21 cellular contexts compared by ENCODE assay signal in the genomic region with DNA sequence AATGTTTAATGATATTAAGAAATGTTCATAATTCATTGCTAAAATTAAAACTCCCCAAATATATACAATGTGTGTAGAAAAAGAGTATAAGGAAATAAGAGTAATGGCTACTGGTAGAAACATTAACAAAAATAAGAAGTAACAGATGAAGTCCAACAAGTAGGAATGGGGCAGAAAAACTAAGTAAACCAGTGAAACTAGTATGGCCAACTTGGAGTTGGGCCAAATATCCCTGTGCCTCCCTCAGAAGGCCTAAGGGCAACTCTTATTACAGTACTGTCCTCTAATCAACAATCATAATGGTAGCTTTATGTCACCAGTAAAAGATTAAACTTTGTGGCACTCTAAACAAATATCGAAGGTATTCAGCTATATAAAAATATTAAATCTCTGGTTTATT.
A peak's percentile ranks its signal among the peaks of the same experiment; 100 is the strongest.
DNase-seq lines count a peak whose midpoint lies in the region; ATAC-seq, FAIRE-seq and TF ChIP-seq lines count a peak whose summit lies in the region.
"Had no signal": no experiment of that assay in that cellular context is flagged by ENCODE, and none has a peak within 500 bp of the region (broad histone marks: within the 10 kb centered on the region; RNA-seq: fewer than 3 reads in every experiment).

No MANE protein-coding gene starts in this region.

- H3K27me3 ChIP-seq in hepatocyte, result no peaks in the 10 kb centered on the region
- H3K27me3 ChIP-seq: esophagus muscularis mucosa, neutrophil, right lobe of liver had no signal

- no peaks in the 10 kb centered on the region for H3K9me2 ChIP-seq in hepatocyte (replicated peaks; ENCODE audit: insufficient read depth)

- H3K4me1 ChIP-seq in hepatocyte (ENCODE audit: insufficient read depth), result no peaks in the 10 kb centered on the region
- H3K4me1 ChIP-seq: right lobe of liver had no signal

- intact Hi-C loops in natural killer cell (cut with micrococcal nuclease), result no loop called here

- H3K9me3 Mint-ChIP-seq in natural killer cell, result peaks cover 0 to 3% of the 10 kb centered on the region in 2 donors
- H3K9me3 Mint-ChIP-seq in stimulated activated naive CD8-positive, alpha-beta T cell treated with anti-CD3 and anti-CD28 coated beads, Interleukin-15, amount 100 ng/mL, for 72 hours, result peaks cover 4 to 7% of the 10 kb centered on the region in 2 donors
- H3K9me3 Mint-ChIP-seq in activated T-cell treated with anti-CD3 and anti-CD28 coated beads, Interleukin-2, amount 50 U/mL, for 4 hours, result peaks cover 8% of the 10 kb centered on the region

- WGBS in hepatocyte (ENCODE audit: low lambda C conversion rate, missing lambda C conversion rate), result 73% methylated on average over 1 of the region's 1 CpG

- H3K36me3 Mint-ChIP-seq in natural killer cell, result no peaks in the 10 kb centered on the region
- H3K36me3 Mint-ChIP-seq in activated T-cell treated with anti-CD3 and anti-CD28 coated beads, Interleukin-2, amount 50 U/mL, for 4 hours (ENCODE audit: insufficient read depth), result peaks cover 15% of the 10 kb centered on the region

- TF ChIP-seq CTCF in RWPE1 (conservative IDR thresholded peaks at IDR 0.05; ENCODE audit: low read depth), result no peak
- TF ChIP-seq CTCF in hepatocyte (IDR thresholded peaks at IDR 0.05; ENCODE audit: poor library complexity), result no peak
- no peak for TF ChIP-seq CTCF in natural killer cell (IDR thresholded peaks at IDR 0.05)

- peaks cover 2% of the 10 kb centered on the region for H4K20me1 ChIP-seq in hepatocyte (ENCODE audit: insufficient read depth, poor library complexity, severe bottlenecking)

- H3K4me3 ChIP-seq in hepatocyte, result no peak overlapping the region
- H3K4me3 ChIP-seq: esophagus muscularis mucosa, right lobe of liver had no signal

- CTCF ChIA-PET in RWPE1 (lab: Yijun Ruan, JAX), result interaction anchor here (0.6 kb wide), 1 partner anchor 15 kb away, joined by 3 read pairs; no protein-coding TSS in a partner anchor

- H2AFZ ChIP-seq in hepatocyte, result no peak overlapping the region

- no peaks in the 10 kb centered on the region for H3K36me3 ChIP-seq in hepatocyte (replicated peaks; ENCODE audit: insufficient read depth, low read depth)
- H3K36me3 ChIP-seq: esophagus muscularis mucosa, neutrophil, right lobe of liver had no signal

- no peaks in the 10 kb centered on the region for H3K27me3 Mint-ChIP-seq in natural killer cell (ENCODE audit: low read depth in 2 of 2)
- no peaks in the 10 kb centered on the region for H3K27me3 Mint-ChIP-seq in stimulated activated naive CD8-positive, alpha-beta T cell treated with anti-CD3 and anti-CD28 coated beads, Interleukin-15, amount 100 ng/mL, for 72 hours
- no peaks in the 10 kb centered on the region for H3K27me3 Mint-ChIP-seq in activated T-cell treated with anti-CD3 and anti-CD28 coated beads, Interleukin-2, amount 50 U/mL, for 4 hours (ENCODE audit: low read depth)
- H3K27me3 Mint-ChIP-seq: activated CD4-positive, alpha-beta T cell treated with anti-CD3 and anti-CD28 coated beads for 36 hours; CD8-positive, alpha-beta memory T cell had no signal

- H3K79me2 ChIP-seq in hepatocyte, result peaks cover 18% of the 10 kb centered on the region

- H3K27ac ChIP-seq in RWPE1, result no peak overlapping the region
- H3K27ac ChIP-seq in hepatocyte, result no peak overlapping the region
- H3K27ac ChIP-seq: esophagus muscularis mucosa, neutrophil, right lobe of liver had no signal

- peaks cover 0 to 12% of the 10 kb centered on the region in 2 donors for H3K4me1 Mint-ChIP-seq in natural killer cell
- no peaks in the 10 kb centered on the region for H3K4me1 Mint-ChIP-seq in stimulated activated naive CD8-positive, alpha-beta T cell treated with anti-CD3 and anti-CD28 coated beads, Interleukin-15, amount 100 ng/mL, for 72 hours
- H3K4me1 Mint-ChIP-seq in activated T-cell treated with anti-CD3 and anti-CD28 coated beads, Interleukin-2, amount 50 U/mL, for 4 hours (ENCODE audit: low read depth), result peaks cover 11% of the 10 kb centered on the region

- no peak overlapping the region for H3K4me2 ChIP-seq in hepatocyte

- in situ Hi-C loops in G401 (cut with HindIII; ENCODE audit: low sequenced_read_pairs), result no loop called here

- DNase-seq in G401 (ENCODE audit: low spot score), result peak; percentile 23
- DNase-seq in RWPE1 (ENCODE audit: low spot score), result peak; percentile 39
- DNase-seq in hepatocyte (ENCODE audit: low spot score), result peak; percentile 14
- DNase-seq in natural killer cell, result no peak
- DNase-seq in stimulated activated naive CD8-positive, alpha-beta T cell treated with anti-CD3 and anti-CD28 coated beads, Interleukin-15, amount 100 ng/mL, for 72 hours, result no peak
- no peak for DNase-seq in activated T-cell treated with anti-CD3 and anti-CD28 coated beads, Interleukin-2, amount 50 U/mL, for 4 hours
- DNase-seq: activated CD4-positive, alpha-beta T cell treated with anti-CD3 and anti-CD28 coated beads for 36 hours; activated CD8-positive, alpha-beta memory T cell treated with anti-CD3 and anti-CD28 coated beads, Interleukin-2, amount 50 U/mL, for 48 hours; activated naive CD4-positive, alpha-beta T cell treated with anti-CD3 and anti-CD28 coated beads for 36 hours; CD8-positive, alpha-beta memory T cell; HCEC 1CT; kidney; NCI-H1092; NCI-H2227 treated with DMSO at 0.1 percent for 48 hours; right lobe of liver; SHP77 treated with DMSO at 0.1 percent for 48 hours; T1000 had no signal

- H3K27ac Mint-ChIP-seq in natural killer cell, result no peak overlapping the region
- no peak overlapping the region for H3K27ac Mint-ChIP-seq in stimulated activated naive CD8-positive, alpha-beta T cell treated with anti-CD3 and anti-CD28 coated beads, Interleukin-15, amount 100 ng/mL, for 72 hours
- H3K27ac Mint-ChIP-seq: activated CD4-positive, alpha-beta T cell treated with anti-CD3 and anti-CD28 coated beads for 36 hours; activated naive CD4-positive, alpha-beta T cell treated with anti-CD3 and anti-CD28 coated beads for 36 hours; CD8-positive, alpha-beta memory T cell had no signal

- no peak for ATAC-seq in natural killer cell
- ATAC-seq in stimulated activated naive CD8-positive, alpha-beta T cell treated with anti-CD3 and anti-CD28 coated beads, Interleukin-15, amount 100 ng/mL, for 72 hours, result no peak
- no peak for ATAC-seq in GM21447 (IDR thresholded peaks at IDR 0.05; ENCODE audit: unreplicated experiment)
- no peak for ATAC-seq in activated T-cell treated with anti-CD3 and anti-CD28 coated beads, Interleukin-2, amount 50 U/mL, for 4 hours
- ATAC-seq: activated CD4-positive, alpha-beta T cell treated with anti-CD3 and anti-CD28 coated beads for 36 hours; right lobe of liver had no signal

- H3K9me3 ChIP-seq in hepatocyte (ENCODE audit: low read depth), result no peaks in the 10 kb centered on the region
- H3K9me3 ChIP-seq: esophagus muscularis mucosa, neutrophil, right lobe of liver had no signal

- FAIRE-seq in A204.1 (lab: Jason Lieb, UNC), result peak; percentile 82

- H3K4me3 Mint-ChIP-seq in natural killer cell, result no peak overlapping the region
- H3K4me3 Mint-ChIP-seq in stimulated activated naive CD8-positive, alpha-beta T cell treated with anti-CD3 and anti-CD28 coated beads, Interleukin-15, amount 100 ng/mL, for 72 hours, result no peak overlapping the region
- no peak overlapping the region for H3K4me3 Mint-ChIP-seq in activated T-cell treated with anti-CD3 and anti-CD28 coated beads, Interleukin-2, amount 50 U/mL, for 4 hours
- H3K4me3 Mint-ChIP-seq: activated CD4-positive, alpha-beta T cell treated with anti-CD3 and anti-CD28 coated beads for 36 hours; activated naive CD4-positive, alpha-beta T cell treated with anti-CD3 and anti-CD28 coated beads for 36 hours; CD8-positive, alpha-beta memory T cell had no signal

- POLR2A ChIA-PET in RWPE1 (lab: Yijun Ruan, JAX; ENCODE audit: low non-redundant PET), result no interaction called here

Comparison
In these comparisons a context has a peak if more than half of its experiments do, and no peak if none do; other contexts are left out.
1. DNase-seq: peak in G401 (single experiment), RWPE1 (single experiment) and hepatocyte (single experiment); none in natural killer cell (single experiment), stimulated activated naive CD8-positive, alpha-beta T cell treated with anti-CD3 and anti-CD28 coated beads, Interleukin-15, amount 100 ng/mL, for 72 hours (0 of 2) and activated T-cell treated with anti-CD3 and anti-CD28 coated beads, Interleukin-2, amount 50 U/mL, for 4 hours (single experiment).